In the genomic region with DNA sequence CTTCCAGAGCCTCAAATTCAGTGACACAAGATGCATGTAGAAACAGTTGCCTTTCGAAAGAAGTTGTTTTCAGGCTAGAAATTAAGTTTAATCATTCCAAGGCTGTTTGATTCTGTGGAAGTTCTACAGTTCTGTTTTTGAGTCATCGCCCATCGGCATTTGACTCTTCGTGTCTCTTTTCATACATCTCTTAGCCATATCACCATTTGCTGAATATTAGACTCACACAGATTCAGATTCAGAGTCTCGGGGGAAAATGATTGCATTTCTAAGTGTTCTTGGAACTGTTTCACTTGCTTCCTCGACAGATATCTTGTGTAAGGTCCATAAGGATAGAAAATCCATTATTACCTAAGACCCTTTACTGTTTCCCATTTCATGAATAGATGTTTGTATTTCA, we compare ENCODE assay signal across 23 cellular contexts.
DNase-seq lines count a peak whose midpoint lies in the region; ATAC-seq, FAIRE-seq and TF ChIP-seq lines count a peak whose summit lies in the region.
"Had no signal": no experiment of that assay in that cellular context is flagged by ENCODE, and none has a peak within 500 bp of the region (broad histone marks: within the 10 kb centered on the region; RNA-seq: fewer than 3 reads in every experiment).

No MANE protein-coding gene starts in this region.

- no peak overlapping the region for H3K9ac ChIP-seq in SU-DHL-6 (ENCODE audit: low read length)
- H3K9ac ChIP-seq: BLaER1 treated with 17β-estradiol and CSF1 and Interleukin-3, amounts not matched to agents 10 nM and 100 nM had no signal

- CTCF ChIA-PET in A549 (lab: Yijun Ruan, JAX): interaction anchor here (1.0 to 1.8 kb wide), 2 partner anchors 26 to 207 kb away, joined by 3 read pairs; no protein-coding TSS in a partner anchor

- H3K36me3 ChIP-seq in SU-DHL-6 (ENCODE audit: low read length) (no peaks in the 10 kb centered on the region), testis (ENCODE audit: low read depth, missing control alignments) (no peaks in the 10 kb centered on the region)
- H3K36me3 ChIP-seq: BLaER1 treated with 17β-estradiol and CSF1 and Interleukin-3, amounts not matched to agents 10 nM and 100 nM had no signal

- DNase-seq in A549 (ENCODE audit: low read depth in 1 of 2, low spot score in 1 of 2): no peak
- DNase-seq in GM12891 (ENCODE audit: insufficient read length, low spot score): no peak
- DNase-seq in fibroblast of pulmonary artery (ENCODE audit: low read depth): peak; percentile 39
- no peak for DNase-seq in NCI-H82 (lab: John Stamatoyannopoulos, UW)
- DNase-seq in testis: no peak
- DNase-seq in type B pancreatic cell (ENCODE audit: extremely low spot score, unreplicated experiment): no peak
- no peak for DNase-seq in NCI-H2227 (lab: John Stamatoyannopoulos, UW; ENCODE audit: unreplicated experiment)
- DNase-seq: CD4-positive, alpha-beta T cell; COR-L47; Kasumi-1; NCI-H1105 treated with DMSO at 0.1 percent for 48 hours; NCI-H146; NCI-H1930; NCI-H446 treated with DMSO at 0.1 percent for 48 hours; NCI-H526; SHP77 had no signal

- peaks cover 86% of the 10 kb centered on the region for H3K4me1 ChIP-seq in A549
- peaks cover 12% of the 10 kb centered on the region for H3K4me1 ChIP-seq in testis

- no peak overlapping the region for H3K27ac Mint-ChIP-seq in type B pancreatic cell
- H3K27ac Mint-ChIP-seq: CD4-positive, alpha-beta T cell had no signal

- no peaks in the 10 kb centered on the region for H3K27me3 Mint-ChIP-seq in type B pancreatic cell
- H3K27me3 Mint-ChIP-seq: CD4-positive, alpha-beta T cell had no signal

- no peaks in the 10 kb centered on the region for H3K79me2 ChIP-seq in SU-DHL-6 (ENCODE audit: insufficient read depth, low read length)

- no peaks in the 10 kb centered on the region for H3K9me3 Mint-ChIP-seq in type B pancreatic cell
- H3K9me3 Mint-ChIP-seq: CD4-positive, alpha-beta T cell had no signal

- peak overlapping the region; percentile 24 for H2AFZ ChIP-seq in SU-DHL-6 (ENCODE audit: low read depth, low read length, severe bottlenecking)

- H3F3A ChIP-seq in SU-DHL-6 (ENCODE audit: insufficient read depth): no peaks in the 10 kb centered on the region

- no peaks in the 10 kb centered on the region for H3K9me2 ChIP-seq in SU-DHL-6 (replicated peaks; ENCODE audit: insufficient read depth, low read length)

- H3K4me2 ChIP-seq in A549 (peak overlapping the region; percentile 38; the same call in 2 of the 3 replicates), SU-DHL-6 (ENCODE audit: low read depth, low read length, poor library complexity, severe bottlenecking) (no peak overlapping the region)

- H3K9me3 ChIP-seq in A549: no peaks in the 10 kb centered on the region
- H3K9me3 ChIP-seq in SU-DHL-6 (ENCODE audit: insufficient read depth, low read length): no peaks in the 10 kb centered on the region
- H3K9me3 ChIP-seq in testis: no peaks in the 10 kb centered on the region
- H3K9me3 ChIP-seq: BLaER1 treated with 17β-estradiol and CSF1 and Interleukin-3, amounts not matched to agents 10 nM and 100 nM had no signal

- POLR2A ChIA-PET in A549 (lab: Yijun Ruan, JAX): no interaction called here

- H3K36me3 Mint-ChIP-seq in type B pancreatic cell: no peaks in the 10 kb centered on the region

- intact Hi-C loops in testis (cut with DNase I; ENCODE audit: low total_unique reads): no loop called here

- FAIRE-seq in A549 (lab: Jason Lieb, UNC): no peak
- peak; percentile 56 for FAIRE-seq in GM12891 (lab: Jason Lieb, UNC)
- FAIRE-seq: A204.1, G401.6, H54, HepG2 had no signal

- H3K27ac ChIP-seq in A549 (peak overlapping the region; percentile 42 to 84; a peak in 4 of 6 replicates), SU-DHL-6 (ENCODE audit: low read depth, low read length) (no peak overlapping the region), testis (no peak overlapping the region)
- H3K27ac ChIP-seq: BLaER1 treated with 17β-estradiol and CSF1 and Interleukin-3, amounts not matched to agents 10 nM and 100 nM; RWPE1 had no signal

- no peaks in the 10 kb centered on the region for H4K20me1 ChIP-seq in SU-DHL-6 (ENCODE audit: low read depth, low read length)
- H4K20me1 ChIP-seq: BLaER1 treated with 17β-estradiol and CSF1 and Interleukin-3, amounts not matched to agents 10 nM and 100 nM had no signal

- H3K4me1 Mint-ChIP-seq in type B pancreatic cell (ENCODE audit: unreplicated experiment): peaks cover 4% of the 10 kb centered on the region

- H3K27me3 ChIP-seq in SU-DHL-6 (ENCODE audit: low read length): no peaks in the 10 kb centered on the region
- H3K27me3 ChIP-seq in testis: no peaks in the 10 kb centered on the region
- H3K27me3 ChIP-seq: BLaER1 treated with 17β-estradiol and CSF1 and Interleukin-3, amounts not matched to agents 10 nM and 100 nM had no signal

- H3K4me3 ChIP-seq in A549 (no peak overlapping the region), SU-DHL-6 (ENCODE audit: insufficient read depth, low read length, poor library complexity, severe bottlenecking) (no peak overlapping the region), fibroblast of pulmonary artery (replicated peaks; ENCODE audit: low read depth, low read length) (no peak overlapping the region), testis (no peak overlapping the region)
- H3K4me3 ChIP-seq: BLaER1 treated with 17β-estradiol and CSF1 and Interleukin-3, amounts not matched to agents 10 nM and 100 nM had no signal

- TF ChIP-seq RAD21 in A549 (conservative IDR thresholded peaks at IDR 0.05 in 1 of 2, IDR thresholded peaks at IDR 0.05 in 1 of 2): no peak

- no peak for TF ChIP-seq EP300 in A549 (IDR thresholded peaks at IDR 0.05)

- no peak for ATAC-seq in A549
- ATAC-seq: HepG2 had no signal

- H3K4me3 Mint-ChIP-seq in type B pancreatic cell: no peak overlapping the region
- H3K4me3 Mint-ChIP-seq: CD4-positive, alpha-beta T cell had no signal

- TF ChIP-seq CTCF in A549 (IDR thresholded peaks at IDR 0.05): no peak
- no peak for TF ChIP-seq CTCF in SU-DHL-6 (IDR thresholded peaks at IDR 0.05; ENCODE audit: insufficient read depth, low read length, poor library complexity, severe bottlenecking)
- no peak for TF ChIP-seq CTCF in fibroblast of pulmonary artery (IDR thresholded peaks at IDR 0.05; ENCODE audit: low read length, missing control alignments)
- TF ChIP-seq CTCF in testis (IDR thresholded peaks at IDR 0.05): no peak
- no peak for TF ChIP-seq CTCF in type B pancreatic cell (conservative IDR thresholded peaks at IDR 0.05)

- 72% methylated on average over 6 of the region's 6 CpGs for WGBS in A549 (ENCODE audit: missing lambda C conversion rate)
- 61 to 70% methylated on average over 6 of the region's 6 CpGs for WGBS in testis, 2 donors

- TF ChIP-seq POLR2A in A549 (IDR thresholded peaks at IDR 0.05; ENCODE audit: low read length): no peak
- no peak for TF ChIP-seq POLR2A in GM12891 (IDR thresholded peaks at IDR 0.05; ENCODE audit: low read depth, low read length)
- TF ChIP-seq POLR2A in testis (IDR thresholded peaks at IDR 0.05): no peak

TF ChIP-seq in A549, 52 proteins besides CTCF, POLR2A, EP300 and RAD21:
- TF ChIP-seq CBX8 (IDR thresholded peaks at IDR 0.05) (no peak), SMC3 (IDR thresholded peaks at IDR 0.05) (no peak), RNF2 (IDR thresholded peaks at IDR 0.05; ENCODE audit: borderline replicate concordance, low read depth) (no peak), TP53 (CRISPR knock-in tag; IDR thresholded peaks at IDR 0.05) (no peak)
- TF ChIP-seq, protein P1, sequence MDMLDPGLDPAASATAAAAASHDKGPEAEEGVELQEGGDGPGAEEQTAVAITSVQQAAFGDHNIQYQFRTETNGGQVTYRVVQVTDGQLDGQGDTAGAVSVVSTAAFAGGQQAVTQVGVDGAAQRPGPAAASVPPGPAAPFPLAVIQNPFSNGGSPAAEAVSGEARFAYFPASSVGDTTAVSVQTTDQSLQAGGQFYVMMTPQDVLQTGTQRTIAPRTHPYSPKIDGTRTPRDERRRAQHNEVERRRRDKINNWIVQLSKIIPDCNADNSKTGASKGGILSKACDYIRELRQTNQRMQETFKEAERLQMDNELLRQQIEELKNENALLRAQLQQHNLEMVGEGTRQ (IDR thresholded peaks at IDR 0.05): no peak

TF ChIP-seq in GM12891, 5 proteins besides CTCF, POLR2A, EP300 and RAD21:
- no peak for TF ChIP-seq PAX5 (IDR thresholded peaks at IDR 0.05; ENCODE audit: insufficient read depth, low read length, severe bottlenecking)
- TF ChIP-seq TAF1 (IDR thresholded peaks at IDR 0.05; ENCODE audit: low read depth, low read length): no peak
- no peak for TF ChIP-seq POLR2AphosphoS5 (IDR thresholded peaks at IDR 0.05; ENCODE audit: low read depth, low read length)
- no peak for TF ChIP-seq SPI1 (IDR thresholded peaks at IDR 0.05; ENCODE audit: low read depth, low read length)
- TF ChIP-seq POU2F2 (IDR thresholded peaks at IDR 0.05; ENCODE audit: low read depth, low read length): no peak
TF ChIP-seq in GM12891: peak in this region for 0.

Comparison
In these comparisons a context has a peak if more than half of its experiments do, and no peak if none do; other contexts are left out.
1. H3K27ac ChIP-seq: peak in A549 (2 of 2); none in SU-DHL-6 (single experiment) and testis (0 of 2).